9 cellular contexts compared by ENCODE assay signal in the genomic region with DNA sequence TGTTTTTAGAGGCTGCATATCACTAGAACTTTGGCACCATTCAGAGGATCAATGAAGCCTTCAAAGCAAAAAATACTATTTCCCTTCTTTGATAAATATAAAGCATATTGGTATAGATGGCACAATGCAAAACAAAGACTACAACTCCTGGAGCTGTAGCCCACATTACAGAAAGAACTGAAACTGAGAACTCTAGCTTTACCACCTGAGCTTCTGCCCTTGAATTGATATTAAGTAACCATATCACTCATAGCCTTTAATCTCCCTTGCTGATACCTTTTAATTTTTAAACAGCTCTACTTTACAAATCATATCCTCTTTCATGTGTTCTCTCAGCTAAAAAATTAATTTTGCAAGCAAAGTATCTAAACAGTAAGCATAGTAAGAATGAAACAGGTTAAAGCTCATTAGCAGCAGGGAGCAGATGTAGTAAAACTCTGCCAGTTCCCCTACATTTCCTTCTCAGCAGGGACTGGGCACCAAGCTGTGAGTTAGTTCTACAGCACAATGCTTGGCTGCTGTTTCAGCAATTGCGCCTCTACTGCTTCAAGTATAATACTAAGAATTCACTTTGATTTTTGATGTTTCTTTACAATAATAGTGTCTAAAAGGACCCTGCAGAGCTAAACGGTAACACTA.
A peak's percentile ranks its signal among the peaks of the same experiment; 100 is the strongest.
DNase-seq lines count a peak whose midpoint lies in the region; ATAC-seq and TF ChIP-seq lines count a peak whose summit lies in the region.
"Had no signal": no experiment of that assay in that cellular context is flagged by ENCODE, and none has a peak within 500 bp of the region (broad histone marks: within the 10 kb centered on the region; RNA-seq: fewer than 3 reads in every experiment).

No MANE protein-coding gene starts in this region.

- H3K36me3 Mint-ChIP-seq in osteocyte (ENCODE audit: unreplicated experiment), result no peaks in the 10 kb centered on the region
- no peaks in the 10 kb centered on the region for H3K36me3 Mint-ChIP-seq in activated T-cell treated with anti-CD3 and anti-CD28 coated beads, Interleukin-2, amount 50 U/mL, for 24 hours (ENCODE audit: low read depth)

- H3K4me3 Mint-ChIP-seq in osteocyte (ENCODE audit: unreplicated experiment), result no peak overlapping the region
- no peak overlapping the region for H3K4me3 Mint-ChIP-seq in activated T-cell treated with anti-CD3 and anti-CD28 coated beads, Interleukin-2, amount 50 U/mL, for 24 hours

- H3K9me3 Mint-ChIP-seq in osteocyte (ENCODE audit: unreplicated experiment), result no peaks in the 10 kb centered on the region
- no peaks in the 10 kb centered on the region for H3K9me3 Mint-ChIP-seq in activated T-cell treated with anti-CD3 and anti-CD28 coated beads, Interleukin-2, amount 50 U/mL, for 24 hours

- H3K27me3 Mint-ChIP-seq in osteocyte (ENCODE audit: unreplicated experiment), result no peaks in the 10 kb centered on the region
- H3K27me3 Mint-ChIP-seq in activated T-cell treated with anti-CD3 and anti-CD28 coated beads, Interleukin-2, amount 50 U/mL, for 24 hours, result no peaks in the 10 kb centered on the region

- peak overlapping the region; percentile 70 for H3K27ac Mint-ChIP-seq in osteocyte (ENCODE audit: unreplicated experiment)
- no peak overlapping the region for H3K27ac Mint-ChIP-seq in activated T-cell treated with anti-CD3 and anti-CD28 coated beads, Interleukin-2, amount 50 U/mL, for 24 hours

- ATAC-seq in GM19397 (IDR thresholded peaks at IDR 0.05; ENCODE audit: unreplicated experiment) (peak; percentile 81), HG02938 (IDR thresholded peaks at IDR 0.05; ENCODE audit: unreplicated experiment) (peak; percentile 74)

- H3K4me1 Mint-ChIP-seq in osteocyte (ENCODE audit: unreplicated experiment), result peaks cover 25% of the 10 kb centered on the region
- H3K4me1 Mint-ChIP-seq in activated T-cell treated with anti-CD3 and anti-CD28 coated beads, Interleukin-2, amount 50 U/mL, for 24 hours (ENCODE audit: low read depth), result no peaks in the 10 kb centered on the region

- peak; percentile 71 for DNase-seq in NCI-H2081 treated with DMSO at 0.1 percent for 48 hours (lab: John Stamatoyannopoulos, UW)
- no peak for DNase-seq in osteocyte (ENCODE audit: extremely low spot score, unreplicated experiment)
- DNase-seq in NCI-H526 (lab: John Stamatoyannopoulos, UW), result no peak
- no peak for DNase-seq in activated CD8-positive, alpha-beta memory T cell treated with anti-CD3 and anti-CD28 coated beads, Interleukin-2, amount 50 U/mL, for 4 hours
- DNase-seq in activated T-cell treated with anti-CD3 and anti-CD28 coated beads, Interleukin-2, amount 50 U/mL, for 24 hours, result no peak
- DNase-seq in NK-92 (lab: John Stamatoyannopoulos, UW; ENCODE audit: unreplicated experiment), result no peak
- DNase-seq: NCI-H1930 had no signal

- TF ChIP-seq CTCF in osteocyte (IDR thresholded peaks at IDR 0.05), result peak; percentile 29
